In the genomic region with DNA sequence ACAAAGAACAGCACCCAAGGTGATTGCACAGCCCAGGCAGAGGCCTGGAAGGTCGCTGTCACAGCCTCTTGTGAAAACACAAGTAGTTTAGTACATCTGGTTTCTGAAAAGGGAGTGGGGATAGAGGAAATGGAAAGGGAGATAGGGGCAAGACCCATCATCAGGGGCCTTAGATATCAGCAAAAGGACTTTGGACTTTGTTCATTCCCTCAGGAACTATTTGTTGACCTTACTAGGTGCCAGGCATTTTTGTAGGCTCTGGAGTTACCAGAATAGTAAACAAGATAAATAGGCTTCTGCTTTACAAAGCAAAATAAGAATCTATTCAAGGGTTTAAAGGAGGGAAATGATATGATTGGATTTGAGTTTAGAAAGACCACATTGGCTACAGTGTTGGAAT, we compare ENCODE assay signal across 1 cellular context.
A peak's percentile ranks its signal among the peaks of the same experiment; 100 is the strongest.
TF ChIP-seq lines count a peak whose summit lies in the region.

No MANE protein-coding gene starts in this region.

TF ChIP-seq in HepG2, 621 proteins besides CTCF, POLR2A, EP300 and RAD21 (continued from another document and continues in another):
- TF ChIP-seq ZNF562 (CRISPR knock-in tag; IDR thresholded peaks at IDR 0.05; ENCODE audit: borderline replicate concordance) (no peak), HOMEZ (CRISPR knock-in tag; IDR thresholded peaks at IDR 0.05; ENCODE audit: low read depth) (peak; percentile 91), THAP11 (CRISPR knock-in tag; IDR thresholded peaks at IDR 0.05) (peak; percentile 24; the same call in 1 of the 2 replicates), ARID3A (IDR thresholded peaks at IDR 0.05; ENCODE audit: low read depth, low read length) (peak; percentile 24; the same call in 1 of the 2 replicates), TBX2 (CRISPR knock-in tag; IDR thresholded peaks at IDR 0.05; ENCODE audit: borderline replicate concordance) (0 out of 2 replicates have a peak, but pooled peaks have one; percentile 15), SAP130 (CRISPR knock-in tag; IDR thresholded peaks at IDR 0.05; ENCODE audit: low read depth) (0 out of 2 replicates have a peak, but pooled peaks have one; percentile 33), NFAT5 (CRISPR knock-in tag; IDR thresholded peaks at IDR 0.05) (no peak), ELF1 (CRISPR knock-in tag; IDR thresholded peaks at IDR 0.05) (peak; percentile 20; the same call in 1 of the 2 replicates), BCL6 (CRISPR knock-in tag; IDR thresholded peaks at IDR 0.05) (peak; percentile 44; the same call in 1 of the 2 replicates), ZNF331 (CRISPR knock-in tag; IDR thresholded peaks at IDR 0.05) (0 out of 2 replicates have a peak, but pooled peaks have one; percentile 25), GFI1 (CRISPR knock-in tag; IDR thresholded peaks at IDR 0.05; ENCODE audit: borderline replicate concordance) (peak; percentile 34; the same call in 1 of the 2 replicates), AHDC1 (CRISPR knock-in tag; IDR thresholded peaks at IDR 0.05; ENCODE audit: borderline replicate concordance) (peak; percentile 93; the same call in 1 of the 2 replicates), FOXA1 (IDR thresholded peaks at IDR 0.05) (no peak), FOXA1 (CRISPR knock-in tag; IDR thresholded peaks at IDR 0.05) (peak; percentile 68), NCOA1 (CRISPR knock-in tag; IDR thresholded peaks at IDR 0.05) (no peak), ZNF33B (CRISPR knock-in tag; IDR thresholded peaks at IDR 0.05) (no peak), IKZF4 (CRISPR knock-in tag; IDR thresholded peaks at IDR 0.05; ENCODE audit: borderline replicate concordance, low read depth, not compliant biosample characterization) (no peak)
- TF ChIP-seq, protein P1, sequence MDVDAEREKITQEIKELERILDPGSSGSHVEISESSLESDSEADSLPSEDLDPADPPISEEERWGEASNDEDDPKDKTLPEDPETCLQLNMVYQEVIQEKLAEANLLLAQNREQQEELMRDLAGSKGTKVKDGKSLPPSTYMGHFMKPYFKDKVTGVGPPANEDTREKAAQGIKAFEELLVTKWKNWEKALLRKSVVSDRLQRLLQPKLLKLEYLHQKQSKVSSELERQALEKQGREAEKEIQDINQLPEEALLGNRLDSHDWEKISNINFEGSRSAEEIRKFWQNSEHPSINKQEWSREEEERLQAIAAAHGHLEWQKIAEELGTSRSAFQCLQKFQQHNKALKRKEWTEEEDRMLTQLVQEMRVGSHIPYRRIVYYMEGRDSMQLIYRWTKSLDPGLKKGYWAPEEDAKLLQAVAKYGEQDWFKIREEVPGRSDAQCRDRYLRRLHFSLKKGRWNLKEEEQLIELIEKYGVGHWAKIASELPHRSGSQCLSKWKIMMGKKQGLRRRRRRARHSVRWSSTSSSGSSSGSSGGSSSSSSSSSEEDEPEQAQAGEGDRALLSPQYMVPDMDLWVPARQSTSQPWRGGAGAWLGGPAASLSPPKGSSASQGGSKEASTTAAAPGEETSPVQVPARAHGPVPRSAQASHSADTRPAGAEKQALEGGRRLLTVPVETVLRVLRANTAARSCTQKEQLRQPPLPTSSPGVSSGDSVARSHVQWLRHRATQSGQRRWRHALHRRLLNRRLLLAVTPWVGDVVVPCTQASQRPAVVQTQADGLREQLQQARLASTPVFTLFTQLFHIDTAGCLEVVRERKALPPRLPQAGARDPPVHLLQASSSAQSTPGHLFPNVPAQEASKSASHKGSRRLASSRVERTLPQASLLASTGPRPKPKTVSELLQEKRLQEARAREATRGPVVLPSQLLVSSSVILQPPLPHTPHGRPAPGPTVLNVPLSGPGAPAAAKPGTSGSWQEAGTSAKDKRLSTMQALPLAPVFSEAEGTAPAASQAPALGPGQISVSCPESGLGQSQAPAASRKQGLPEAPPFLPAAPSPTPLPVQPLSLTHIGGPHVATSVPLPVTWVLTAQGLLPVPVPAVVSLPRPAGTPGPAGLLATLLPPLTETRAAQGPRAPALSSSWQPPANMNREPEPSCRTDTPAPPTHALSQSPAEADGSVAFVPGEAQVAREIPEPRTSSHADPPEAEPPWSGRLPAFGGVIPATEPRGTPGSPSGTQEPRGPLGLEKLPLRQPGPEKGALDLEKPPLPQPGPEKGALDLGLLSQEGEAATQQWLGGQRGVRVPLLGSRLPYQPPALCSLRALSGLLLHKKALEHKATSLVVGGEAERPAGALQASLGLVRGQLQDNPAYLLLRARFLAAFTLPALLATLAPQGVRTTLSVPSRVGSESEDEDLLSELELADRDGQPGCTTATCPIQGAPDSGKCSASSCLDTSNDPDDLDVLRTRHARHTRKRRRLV (CRISPR knock-in tag; IDR thresholded peaks at IDR 0.05), result no peak
- TF ChIP-seq, protein P2, sequence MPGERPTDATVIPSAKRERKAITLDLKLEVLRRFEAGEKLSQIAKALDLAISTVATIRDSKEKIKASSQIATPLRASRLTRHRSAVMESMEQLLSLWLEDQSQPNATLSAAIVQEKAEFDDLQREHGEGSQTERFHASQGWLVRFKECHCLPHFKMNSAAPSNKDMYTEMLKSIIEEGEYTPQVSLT (CRISPR knock-in tag; IDR thresholded peaks at IDR 0.05; ENCODE audit: borderline replicate concordance, low read depth), result no peak
- TF ChIP-seq, protein P3, sequence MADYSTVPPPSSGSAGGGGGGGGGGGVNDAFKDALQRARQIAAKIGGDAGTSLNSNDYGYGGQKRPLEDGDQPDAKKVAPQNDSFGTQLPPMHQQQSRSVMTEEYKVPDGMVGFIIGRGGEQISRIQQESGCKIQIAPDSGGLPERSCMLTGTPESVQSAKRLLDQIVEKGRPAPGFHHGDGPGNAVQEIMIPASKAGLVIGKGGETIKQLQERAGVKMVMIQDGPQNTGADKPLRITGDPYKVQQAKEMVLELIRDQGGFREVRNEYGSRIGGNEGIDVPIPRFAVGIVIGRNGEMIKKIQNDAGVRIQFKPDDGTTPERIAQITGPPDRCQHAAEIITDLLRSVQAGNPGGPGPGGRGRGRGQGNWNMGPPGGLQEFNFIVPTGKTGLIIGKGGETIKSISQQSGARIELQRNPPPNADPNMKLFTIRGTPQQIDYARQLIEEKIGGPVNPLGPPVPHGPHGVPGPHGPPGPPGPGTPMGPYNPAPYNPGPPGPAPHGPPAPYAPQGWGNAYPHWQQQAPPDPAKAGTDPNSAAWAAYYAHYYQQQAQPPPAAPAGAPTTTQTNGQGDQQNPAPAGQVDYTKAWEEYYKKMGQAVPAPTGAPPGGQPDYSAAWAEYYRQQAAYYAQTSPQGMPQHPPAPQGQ (CRISPR knock-in tag; IDR thresholded peaks at IDR 0.05; ENCODE audit: borderline replicate concordance), result no peak
- TF ChIP-seq, protein P4, sequence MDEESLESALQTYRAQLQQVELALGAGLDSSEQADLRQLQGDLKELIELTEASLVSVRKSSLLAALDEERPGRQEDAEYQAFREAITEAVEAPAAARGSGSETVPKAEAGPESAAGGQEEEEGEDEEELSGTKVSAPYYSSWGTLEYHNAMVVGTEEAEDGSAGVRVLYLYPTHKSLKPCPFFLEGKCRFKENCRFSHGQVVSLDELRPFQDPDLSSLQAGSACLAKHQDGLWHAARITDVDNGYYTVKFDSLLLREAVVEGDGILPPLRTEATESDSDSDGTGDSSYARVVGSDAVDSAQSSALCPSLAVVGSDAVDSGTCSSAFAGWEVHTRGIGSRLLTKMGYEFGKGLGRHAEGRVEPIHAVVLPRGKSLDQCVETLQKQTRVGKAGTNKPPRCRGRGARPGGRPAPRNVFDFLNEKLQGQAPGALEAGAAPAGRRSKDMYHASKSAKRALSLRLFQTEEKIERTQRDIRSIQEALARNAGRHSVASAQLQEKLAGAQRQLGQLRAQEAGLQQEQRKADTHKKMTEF (CRISPR knock-in tag; IDR thresholded peaks at IDR 0.05), result peak; percentile 53; the same call in 1 of the 2 replicates
